In the genomic region with DNA sequence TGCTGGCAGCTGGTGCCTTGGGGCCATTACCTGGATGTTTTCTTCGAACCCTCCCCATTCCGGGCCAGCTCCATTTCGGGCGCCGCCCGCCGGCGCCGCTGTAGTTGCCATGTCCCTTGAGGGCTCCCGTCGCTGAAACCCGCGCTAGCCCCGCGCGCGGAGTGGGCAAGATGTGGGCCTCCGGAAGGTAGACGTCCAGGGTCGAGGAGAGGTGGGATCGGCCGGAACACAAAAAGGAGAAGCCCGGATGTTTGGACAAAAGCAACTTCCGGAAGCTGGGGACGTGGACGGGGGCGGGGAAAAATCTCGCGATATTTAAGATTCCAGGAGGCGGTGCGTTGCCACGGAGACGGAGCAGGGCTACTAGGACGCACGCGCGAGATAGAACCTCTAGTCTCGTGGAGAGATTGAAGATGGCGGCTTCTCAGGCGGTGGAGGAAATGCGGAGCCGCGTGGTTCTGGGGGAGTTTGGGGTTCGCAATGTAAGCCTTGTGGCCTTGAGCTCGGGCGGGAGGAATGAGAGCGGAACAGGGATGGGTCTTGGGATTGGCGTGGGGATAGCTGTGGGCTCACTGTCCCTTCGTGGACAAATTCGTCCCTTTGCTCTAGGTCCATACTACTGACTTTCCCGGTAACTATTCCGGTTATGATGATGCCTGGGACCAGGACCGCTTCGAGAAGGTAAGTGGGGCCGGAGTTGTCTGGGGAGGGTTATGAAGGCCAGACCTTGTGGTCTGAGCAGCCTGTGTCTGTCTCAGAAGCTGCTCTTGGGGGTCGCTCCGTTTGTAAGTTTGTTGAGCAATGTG, we compare ENCODE assay signal across 9 cellular contexts. TPM values are rescaled to one million over a fixed set of nuclear protein-coding genes. Genes with fewer than 3 reads are reported as not detected.
A peak's percentile ranks its signal among the peaks of the same experiment; 100 is the strongest.
DNase-seq lines count a peak whose midpoint lies in the region; ATAC-seq and TF ChIP-seq lines count a peak whose summit lies in the region.
"Had no signal": no experiment of that assay in that cellular context is flagged by ENCODE, and none has a peak within 500 bp of the region (broad histone marks: within the 10 kb centered on the region; RNA-seq: fewer than 3 reads in every experiment).

A gene with protein sequence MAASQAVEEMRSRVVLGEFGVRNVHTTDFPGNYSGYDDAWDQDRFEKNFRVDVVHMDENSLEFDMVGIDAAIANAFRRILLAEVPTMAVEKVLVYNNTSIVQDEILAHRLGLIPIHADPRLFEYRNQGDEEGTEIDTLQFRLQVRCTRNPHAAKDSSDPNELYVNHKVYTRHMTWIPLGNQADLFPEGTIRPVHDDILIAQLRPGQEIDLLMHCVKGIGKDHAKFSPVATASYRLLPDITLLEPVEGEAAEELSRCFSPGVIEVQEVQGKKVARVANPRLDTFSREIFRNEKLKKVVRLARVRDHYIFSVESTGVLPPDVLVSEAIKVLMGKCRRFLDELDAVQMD (plus strand): TSS at position 393 of the 806 bp plus-strand sequence. CDS start 21 bp downstream, at position 414.
A gene (minus strand): TSS at position 230 of the 806 bp plus-strand sequence. CDS start 119 bp downstream, at position 111.

- peak; percentile 92 for TF ChIP-seq POLR2A in GM19193 (IDR thresholded peaks at IDR 0.05; ENCODE audit: extremely low read depth, insufficient read depth, insufficient read length)

- ATAC-seq in HG03439 (IDR thresholded peaks at IDR 0.05; ENCODE audit: unreplicated experiment), result peak; percentile 87

- no peak within 1 kb of the TSS for H3K27ac Mint-ChIP-seq in chondrocyte (ENCODE audit: unreplicated experiment)
- H3K27ac Mint-ChIP-seq: dendritic cell treated with granulocyte-macrophage colony-stimulating factor and Interleukin-4, amounts not matched to agents 40 ng/mL and 50 ng/mL, for 4 days had no signal

- H3K4me1 Mint-ChIP-seq in chondrocyte (ENCODE audit: low read depth), result peaks cover 24% of the 10 kb centered on the region

- peaks cover 35% of the 10 kb centered on the region for H3K36me3 Mint-ChIP-seq in chondrocyte (ENCODE audit: low read depth)

- DNase-seq in Ammon's horn (ENCODE audit: low spot score) (peak; percentile 98), NCI-H510A (lab: John Stamatoyannopoulos, UW) (peak; percentile 99), chondrocyte (ENCODE audit: low spot score) (peak; percentile 98), kidney glomerular epithelial cell (lab: John Stamatoyannopoulos, UW) (peak; percentile 97)
- peak; percentile 95 for DNase-seq in activated CD4-positive, alpha-beta T cell treated with anti-CD3 and anti-CD28 coated beads for 1 hour
- DNase-seq in stimulated activated CD4-positive, alpha-beta T cell treated with anti-CD3 and anti-CD28 coated beads, Interleukin-1b, Interleukin-23, amount 100 ng/mL, for 1 hour (ENCODE audit: low read depth in 2 of 2), result peak; percentile 88 to 92

- H3K9me3 Mint-ChIP-seq in chondrocyte (ENCODE audit: low read depth), result no peaks in the 10 kb centered on the region
- H3K9me3 Mint-ChIP-seq: dendritic cell treated with granulocyte-macrophage colony-stimulating factor and Interleukin-4, amounts not matched to agents 40 ng/mL and 50 ng/mL, for 4 days had no signal

- no peaks in the 10 kb centered on the region for H3K27me3 Mint-ChIP-seq in chondrocyte (ENCODE audit: low read depth)
- H3K27me3 Mint-ChIP-seq: dendritic cell treated with granulocyte-macrophage colony-stimulating factor and Interleukin-4, amounts not matched to agents 40 ng/mL and 50 ng/mL, for 4 days had no signal

- no peak for TF ChIP-seq CTCF in chondrocyte (IDR thresholded peaks at IDR 0.05)

- H3K4me3 Mint-ChIP-seq in chondrocyte (ENCODE audit: unreplicated experiment), result no peak within 1 kb of the TSS

RNA-seq across cellular contexts. Expression of the first gene that starts in this region (rescaled TPM):
- 19.3 to 28.2 TPM (median 20.1 TPM) in 3 replicates for total RNA-seq in chondrocyte

RNA-seq across cellular contexts. Expression of the second gene that starts in this region (rescaled TPM):
- 131 to 142 TPM (median 133 TPM) in 3 replicates for total RNA-seq in chondrocyte

Comparison
In these comparisons a context has a peak if more than half of its experiments do, and no peak if none do; other contexts are left out.
1. Peak in every context shown above with its lines: DNase-seq and ATAC-seq.